ENCODE assay signal across 9 cellular contexts in the genomic region with DNA sequence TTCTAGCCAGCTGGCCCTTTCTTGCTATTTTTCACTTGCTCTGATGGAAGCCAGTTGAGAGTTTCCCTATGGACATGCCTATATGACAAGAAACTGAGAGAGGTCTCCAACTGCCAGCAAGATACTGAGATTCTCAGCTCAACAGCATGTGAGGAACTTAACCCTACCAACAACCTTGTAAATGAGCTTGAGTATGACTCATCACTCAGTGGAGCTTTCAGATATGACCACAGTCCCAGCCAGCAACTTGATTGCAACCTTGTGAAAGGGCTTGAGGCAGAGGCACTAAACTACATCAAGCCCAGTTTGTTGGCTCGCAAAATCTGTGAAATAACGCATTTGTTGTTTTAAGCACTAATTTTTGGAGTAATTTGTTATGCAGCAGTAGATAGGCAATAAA.
DNase-seq lines count a peak whose midpoint lies in the region; ATAC-seq and TF ChIP-seq lines count a peak whose summit lies in the region.
"Had no signal": no experiment of that assay in that cellular context is flagged by ENCODE, and none has a peak within 500 bp of the region (broad histone marks: within the 10 kb centered on the region; RNA-seq: fewer than 3 reads in every experiment).

No MANE protein-coding gene starts in this region.

- H3K36me3 Mint-ChIP-seq in activated T-helper 1 cell treated with anti-CD3 and anti-CD28 coated beads, Interleukin-12 subunit alpha, Interleukin-12 subunit beta, Interleukin-2, Interleukin-4 antibody, amounts not matched to agents 30 ng/mL and 10 ng/mL and 1 ng/mL, durations not matched to agents 14 hours and 24 hours and 36 hours (ENCODE audit: low read depth) = no peaks in the 10 kb centered on the region
- H3K36me3 Mint-ChIP-seq: naive thymus-derived CD8-positive, alpha-beta T cell had no signal

- H3K4me3 Mint-ChIP-seq in activated T-helper 1 cell treated with anti-CD3 and anti-CD28 coated beads, Interleukin-12 subunit alpha, Interleukin-12 subunit beta, Interleukin-2, Interleukin-4 antibody, amounts not matched to agents 30 ng/mL and 10 ng/mL and 1 ng/mL, durations not matched to agents 14 hours and 24 hours and 36 hours = no peak overlapping the region
- H3K4me3 Mint-ChIP-seq: naive thymus-derived CD8-positive, alpha-beta T cell had no signal

- peak; percentile 67 for ATAC-seq in HG03342 (IDR thresholded peaks at IDR 0.05; ENCODE audit: unreplicated experiment)
- ATAC-seq: naive thymus-derived CD8-positive, alpha-beta T cell had no signal

- no peak for TF ChIP-seq CTCF in astrocyte of the cerebellum (IDR thresholded peaks at IDR 0.05; ENCODE audit: low read depth, low read length, missing control alignments)

- no peaks in the 10 kb centered on the region for H3K9me3 Mint-ChIP-seq in activated T-helper 1 cell treated with anti-CD3 and anti-CD28 coated beads, Interleukin-12 subunit alpha, Interleukin-12 subunit beta, Interleukin-2, Interleukin-4 antibody, amounts not matched to agents 30 ng/mL and 10 ng/mL and 1 ng/mL, durations not matched to agents 14 hours and 24 hours and 36 hours

- no peak overlapping the region for H3K27ac Mint-ChIP-seq in activated T-helper 1 cell treated with anti-CD3 and anti-CD28 coated beads, Interleukin-12 subunit alpha, Interleukin-12 subunit beta, Interleukin-2, Interleukin-4 antibody, amounts not matched to agents 30 ng/mL and 10 ng/mL and 1 ng/mL, durations not matched to agents 14 hours and 24 hours and 36 hours
- H3K27ac Mint-ChIP-seq: naive thymus-derived CD8-positive, alpha-beta T cell had no signal

- intact Hi-C loops in activated T-helper 1 cell treated with anti-CD3 and anti-CD28 coated beads, Interleukin-12 subunit alpha, Interleukin-12 subunit beta, Interleukin-2, Interleukin-4 antibody, amounts not matched to agents 30 ng/mL and 10 ng/mL and 1 ng/mL, durations not matched to agents 14 hours and 24 hours and 36 hours (cut with micrococcal nuclease) = no loop called here

- no peaks in the 10 kb centered on the region for H3K27me3 Mint-ChIP-seq in activated T-helper 1 cell treated with anti-CD3 and anti-CD28 coated beads, Interleukin-12 subunit alpha, Interleukin-12 subunit beta, Interleukin-2, Interleukin-4 antibody, amounts not matched to agents 30 ng/mL and 10 ng/mL and 1 ng/mL, durations not matched to agents 14 hours and 24 hours and 36 hours (ENCODE audit: insufficient read depth)

- H3K4me1 Mint-ChIP-seq in activated T-helper 1 cell treated with anti-CD3 and anti-CD28 coated beads, Interleukin-12 subunit alpha, Interleukin-12 subunit beta, Interleukin-2, Interleukin-4 antibody, amounts not matched to agents 30 ng/mL and 10 ng/mL and 1 ng/mL, durations not matched to agents 14 hours and 24 hours and 36 hours (ENCODE audit: low read depth) = no peaks in the 10 kb centered on the region
- H3K4me1 Mint-ChIP-seq: naive thymus-derived CD8-positive, alpha-beta T cell had no signal

- no peak overlapping the region for H3K4me3 ChIP-seq in astrocyte of the cerebellum (ENCODE audit: low read depth, low read length)

- DNase-seq in SIG-M5 treated with dmso at 0.1 percent for 504 hours (lab: John Stamatoyannopoulos, UW; ENCODE audit: unreplicated experiment) = peak; percentile 49
- no peak for DNase-seq in SIG-M5 (lab: John Stamatoyannopoulos, UW)
- peak; percentile 59 for DNase-seq in astrocyte of the cerebellum (ENCODE audit: low read depth)
- DNase-seq in activated T-helper 1 cell treated with anti-CD3 and anti-CD28 coated beads, Interleukin-12 subunit alpha, Interleukin-12 subunit beta, Interleukin-2, Interleukin-4 antibody, amounts not matched to agents 30 ng/mL and 10 ng/mL and 1 ng/mL, durations not matched to agents 14 hours and 24 hours and 36 hours (ENCODE audit: low spot score) = no peak
- no peak for DNase-seq in mesenteric fat pad (ENCODE audit: low spot score)
- no peak for DNase-seq in NCI-H2081 (lab: John Stamatoyannopoulos, UW)
- DNase-seq in NCI-H2196 (lab: John Stamatoyannopoulos, UW; ENCODE audit: unreplicated experiment) = no peak
- DNase-seq: naive thymus-derived CD8-positive, alpha-beta T cell had no signal

- in situ Hi-C loops in astrocyte of the cerebellum (cut with HindIII; ENCODE audit: low sequenced_read_pairs) = no loop called here

Comparison
In these comparisons a context has a peak if more than half of its experiments do, and no peak if none do; other contexts are left out.
1. DNase-seq: peak in SIG-M5 treated with dmso at 0.1 percent for 504 hours (single experiment) and astrocyte of the cerebellum (single experiment); none in SIG-M5 (single experiment), activated T-helper 1 cell treated with anti-CD3 and anti-CD28 coated beads, Interleukin-12 subunit alpha, Interleukin-12 subunit beta, Interleukin-2, Interleukin-4 antibody, amounts not matched to agents 30 ng/mL and 10 ng/mL and 1 ng/mL, durations not matched to agents 14 hours and 24 hours and 36 hours (single experiment), mesenteric fat pad (single experiment), NCI-H2081 (0 of 2) and NCI-H2196 (single experiment).